In the genomic region with DNA sequence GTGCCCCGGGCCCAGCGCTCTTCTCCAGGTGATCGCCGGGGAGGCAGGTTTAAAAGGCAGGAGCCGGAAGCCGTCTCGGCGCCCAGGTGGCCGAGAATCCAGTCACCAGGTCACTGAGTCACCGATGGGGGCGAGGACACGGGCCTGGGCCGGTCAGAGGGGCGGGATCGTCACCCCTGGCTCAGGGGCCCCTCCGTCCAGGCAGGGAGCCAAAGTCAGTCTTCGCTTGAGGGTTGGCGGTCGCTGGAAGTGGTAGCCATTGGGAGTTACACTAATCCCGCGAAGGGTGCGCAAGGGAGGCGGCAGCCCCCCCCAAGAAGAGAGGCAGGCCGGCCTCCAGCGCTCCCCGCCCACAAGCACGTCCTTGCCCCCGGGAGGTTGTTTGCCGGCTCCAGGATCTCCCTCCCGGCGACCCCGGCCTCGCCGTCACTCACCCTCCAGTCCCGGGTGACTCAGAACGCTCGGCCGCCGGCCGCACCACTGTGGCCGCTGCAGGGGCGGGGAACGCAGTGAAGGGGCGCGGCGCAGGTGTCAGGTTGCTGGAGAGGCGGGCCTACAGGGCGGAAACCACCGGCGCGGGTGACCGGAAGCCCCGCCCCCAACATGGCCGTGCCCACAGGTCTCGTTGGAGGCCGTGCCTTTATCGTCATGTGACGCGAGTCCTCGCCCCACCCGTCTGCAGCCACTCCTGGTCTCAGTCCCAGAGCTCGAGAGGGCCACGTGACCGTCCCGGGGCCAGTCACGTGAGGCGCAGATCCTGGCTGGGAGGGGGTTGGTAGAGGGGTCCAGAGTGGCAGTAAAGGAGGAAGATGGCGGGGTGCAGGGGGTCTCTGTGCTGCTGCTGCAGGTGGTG, we compare ENCODE assay signal across 8 cellular contexts. TPM values are rescaled to one million over a fixed set of nuclear protein-coding genes. Genes with fewer than 3 reads are reported as not detected.
DNase-seq lines count a peak whose midpoint lies in the region; ATAC-seq, FAIRE-seq and TF ChIP-seq lines count a peak whose summit lies in the region.

A gene with protein sequence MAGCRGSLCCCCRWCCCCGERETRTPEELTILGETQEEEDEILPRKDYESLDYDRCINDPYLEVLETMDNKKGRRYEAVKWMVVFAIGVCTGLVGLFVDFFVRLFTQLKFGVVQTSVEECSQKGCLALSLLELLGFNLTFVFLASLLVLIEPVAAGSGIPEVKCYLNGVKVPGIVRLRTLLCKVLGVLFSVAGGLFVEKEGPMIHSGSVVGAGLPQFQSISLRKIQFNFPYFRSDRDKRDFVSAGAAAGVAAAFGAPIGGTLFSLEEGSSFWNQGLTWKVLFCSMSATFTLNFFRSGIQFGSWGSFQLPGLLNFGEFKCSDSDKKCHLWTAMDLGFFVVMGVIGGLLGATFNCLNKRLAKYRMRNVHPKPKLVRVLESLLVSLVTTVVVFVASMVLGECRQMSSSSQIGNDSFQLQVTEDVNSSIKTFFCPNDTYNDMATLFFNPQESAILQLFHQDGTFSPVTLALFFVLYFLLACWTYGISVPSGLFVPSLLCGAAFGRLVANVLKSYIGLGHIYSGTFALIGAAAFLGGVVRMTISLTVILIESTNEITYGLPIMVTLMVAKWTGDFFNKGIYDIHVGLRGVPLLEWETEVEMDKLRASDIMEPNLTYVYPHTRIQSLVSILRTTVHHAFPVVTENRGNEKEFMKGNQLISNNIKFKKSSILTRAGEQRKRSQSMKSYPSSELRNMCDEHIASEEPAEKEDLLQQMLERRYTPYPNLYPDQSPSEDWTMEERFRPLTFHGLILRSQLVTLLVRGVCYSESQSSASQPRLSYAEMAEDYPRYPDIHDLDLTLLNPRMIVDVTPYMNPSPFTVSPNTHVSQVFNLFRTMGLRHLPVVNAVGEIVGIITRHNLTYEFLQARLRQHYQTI (plus strand): TSS at position 738 of the 853 bp plus-strand sequence. CDS start 72 bp downstream, at position 810.
Gene MTHFR, minus strand, starts transcription at position 511 of the 853 bp plus-strand sequence. CDS start 2,848 bp downstream, outside the sequence.

- H3K27ac Mint-ChIP-seq in T-cell: peak within 1 kb of the TSS; percentile 95 to 97

- H3K27ac ChIP-seq in adrenal gland (peak within 1 kb of the TSS; percentile 85 to 99 (median 98)), heart right ventricle (peak within 1 kb of the TSS; percentile 96 to 100 (median 99)), upper lobe of right lung (peak within 1 kb of the TSS; percentile 98)

- DNase-seq in GM12891 (ENCODE audit: insufficient read length, low spot score): peak; percentile 98
- peak; percentile 94 for DNase-seq in NCI-H1436 treated with DMSO at 0.1 percent for 48 hours (lab: John Stamatoyannopoulos, UW)
- DNase-seq in T-cell: peak; percentile 92 to 99 (median 97)
- DNase-seq in adrenal gland: peak; percentile 100
- peak; percentile 99 for DNase-seq in heart right ventricle
- DNase-seq in posterior vena cava (ENCODE audit: low spot score): peak; percentile 100
- DNase-seq in upper lobe of right lung: peak; percentile 100

- H3K9me3 ChIP-seq in adrenal gland (replicated peaks in 1 of 3) (no peaks in the 10 kb centered on the region), heart right ventricle (no peaks in the 10 kb centered on the region), upper lobe of right lung (no peaks in the 10 kb centered on the region)

- TF ChIP-seq POLR2A in GM12891 (IDR thresholded peaks at IDR 0.05; ENCODE audit: low read depth, low read length) (0 out of 2 replicates have a peak, but pooled peaks have one; percentile 33), adrenal gland (IDR thresholded peaks at IDR 0.05) (peak; percentile 76 to 95)

- peak within 1 kb of the TSS; percentile 92 to 97 (median 93) for H3K4me3 Mint-ChIP-seq in T-cell

- peaks cover 46 to 65% of the 10 kb centered on the region in 2 donors for H3K4me1 ChIP-seq in adrenal gland (replicated peaks in 1 of 2)
- H3K4me1 ChIP-seq in heart right ventricle: peaks cover 16 to 75% (median 66%) of the 10 kb centered on the region in 9 donors
- peaks cover 50% of the 10 kb centered on the region for H3K4me1 ChIP-seq in upper lobe of right lung

- H3K4me3 ChIP-seq in adrenal gland: peak within 1 kb of the TSS; percentile 63 to 83 (median 79)
- peak within 1 kb of the TSS; percentile 62 to 96 (median 80) for H3K4me3 ChIP-seq in heart right ventricle
- peak within 1 kb of the TSS; percentile 94 for H3K4me3 ChIP-seq in upper lobe of right lung

- intact Hi-C loops in adrenal gland (cut with DNase I): no loop called here
- intact Hi-C loops in heart right ventricle (cut with DNase I): loop anchor here in 4 of 10 donors (2.0 to 5.0 kb wide), 3 partner anchors 15 to 68 kb away; partner anchors contain the start of gene AGTRAP (in 1 of the 4)
- intact Hi-C loops in posterior vena cava (cut with DNase I): no loop called here
- intact Hi-C loops in upper lobe of right lung (cut with DNase I): no loop called here

- POLR2A ChIA-PET in T-cell (lab: Charles Lee): interaction anchor here (0.7 to 1.6 kb wide), 3 partner anchors 102 to 533 kb away, joined by 3 to 11 read pairs (median 6); no protein-coding TSS in a partner anchor

- CTCF ChIA-PET in T-cell (lab: Charles Lee): interaction anchor here in 1 of 2 donors (0.6 to 1.8 kb wide), 4 partner anchors 102 to 1331 kb away, joined by 3 to 5 read pairs (median 4); partner anchors contain the start of gene MIIP

- TF ChIP-seq CTCF in adrenal gland (IDR thresholded peaks at IDR 0.05) (no peak), heart right ventricle (IDR thresholded peaks at IDR 0.05) (no peak), upper lobe of right lung (IDR thresholded peaks at IDR 0.05) (no peak)

- FAIRE-seq in GM12891 (lab: Jason Lieb, UNC): peak; percentile 99

- H3K36me3 ChIP-seq in adrenal gland (replicated peaks in 1 of 2): peaks cover 0 to 16% of the 10 kb centered on the region in 2 donors
- H3K36me3 ChIP-seq in heart right ventricle: peaks cover 0 to 45% (median 18%) of the 10 kb centered on the region in 9 donors
- peaks cover 29% of the 10 kb centered on the region for H3K36me3 ChIP-seq in upper lobe of right lung

- ATAC-seq in HG02840 (IDR thresholded peaks at IDR 0.05; ENCODE audit: low FRiP score, unreplicated experiment) (peak; percentile 87), T-cell (replicated peaks in 1 of 4) (peak; percentile 87 to 90 (median 87)), heart right ventricle (peak; percentile 86 to 92 (median 88)), upper lobe of right lung (peak; percentile 91)

- H3K4me1 Mint-ChIP-seq in T-cell: peaks cover 52 to 65% (median 61%) of the 10 kb centered on the region in 3 donors

- WGBS in adrenal gland, 4 donors: 0 to 1% (median 0%) methylated on average over 17 to 68 of the region's 68 CpGs
- 1% methylated on average over 66 to 68 of the region's 68 CpGs for WGBS in heart right ventricle, 2 donors

- H3K36me3 Mint-ChIP-seq in T-cell: peaks cover 13% of the 10 kb centered on the region

- H3K27me3 ChIP-seq in adrenal gland (no peaks in the 10 kb centered on the region), heart right ventricle (no peaks in the 10 kb centered on the region), upper lobe of right lung (no peaks in the 10 kb centered on the region)

- H3K9me3 Mint-ChIP-seq in T-cell: no peaks in the 10 kb centered on the region

- H3K27me3 Mint-ChIP-seq in T-cell: no peaks in the 10 kb centered on the region

TF ChIP-seq in GM12891, 5 proteins besides CTCF, POLR2A, EP300 and RAD21:
- peak; percentile 52 for TF ChIP-seq POLR2AphosphoS5 (IDR thresholded peaks at IDR 0.05; ENCODE audit: low read depth, low read length)
- no peak for TF ChIP-seq PAX5 (IDR thresholded peaks at IDR 0.05; ENCODE audit: insufficient read depth, low read length, severe bottlenecking)
TF ChIP-seq in GM12891: peak in this region for 1.

RNA-seq across cellular contexts. Expression of the first gene that starts in this region (rescaled TPM):
- 8.9 TPM for polyA plus RNA-seq in GM12891 (2012; ENCODE audit: low read depth, missing spikeins)
- total RNA-seq in T-cell (10 to 100 TPM; 17.3 to 23.0 (median 21.3) TPM), adrenal gland (10 to 100 TPM; 12.0 to 29.2 (median 24.7) TPM), heart right ventricle (10 to 100 TPM; 13.3 to 20.9 (median 16.9) TPM), posterior vena cava (10 to 100 TPM; 16.8 to 16.9 TPM), upper lobe of right lung (33.7 TPM)
- polyA plus RNA-seq in adrenal gland (10 to 100 TPM; 17.8 to 28.2 (median 22.8) TPM), heart right ventricle (10 to 100 TPM in 1 of 2 donors, 1 to 10 TPM in 1; 9.1 to 13.8 TPM)

RNA-seq across cellular contexts. Expression of gene MTHFR, which starts in this region (rescaled TPM):
- 7.0 TPM for polyA plus RNA-seq in GM12891 (2012; ENCODE audit: low read depth, missing spikeins)
- total RNA-seq in T-cell: 10 to 100 TPM; 40.2 to 62.2 (median 48.2) TPM
- 10 to 100 TPM; 20.0 to 82.4 (median 33.7) TPM for total RNA-seq in adrenal gland
- 10 to 100 TPM in 2 of 3 donors, 1 to 10 TPM in 1; 8.1 to 26.4 (median 15.6) TPM for polyA plus RNA-seq in adrenal gland
- total RNA-seq in heart right ventricle: 10 to 100 TPM; 28.8 to 75.8 (median 40.5) TPM
- 10 to 100 TPM; 17.7 to 24.3 TPM for polyA plus RNA-seq in heart right ventricle
- total RNA-seq in posterior vena cava: 10 to 100 TPM; 31.0 to 31.7 TPM
- total RNA-seq in upper lobe of right lung: 45.4 TPM

Comparison
In these comparisons a context has a peak if more than half of its experiments do, and no peak if none do; other contexts are left out.
1. Peak in every context shown above with its lines: DNase-seq, ATAC-seq, H3K4me3 ChIP-seq and H3K27ac ChIP-seq.